In genomic region chr2:177346192-177346591, GRCh38 we compare ENCODE assay signal across 27 cellular contexts.
"Had no signal": no experiment of that assay in that cellular context is flagged by ENCODE, and none has a peak within 500 bp of the region (broad histone marks: within the 10 kb centered on the region; RNA-seq: fewer than 3 reads in every experiment).

No MANE protein-coding gene starts in this region.

- H3K4me3 Mint-ChIP-seq: stimulated activated effector memory CD8-positive, alpha-beta T cell treated with anti-CD3 and anti-CD28 coated beads, Interleukin-12 subunit alpha, Interleukin-12 subunit beta, amount 100 ng/mL, for 72 hours; stimulated activated memory B cell treated with anti-CD40 and anti-IgM and Interleukin-4, amounts not matched to agents 10 μg/mL and 1 μg/mL and 100 μg/mL, for 72 hours; stimulated activated naive B cell treated with anti-CD40 and anti-IgM and Interleukin-4, amounts not matched to agents 10 μg/mL and 1 μg/mL and 100 μg/mL, for 72 hours; stimulated activated naive CD8-positive, alpha-beta T cell treated with anti-CD3 and anti-CD28 coated beads, Interleukin-15, amount 100 ng/mL, for 72 hours; type B pancreatic cell had no signal

- H3K36me3 ChIP-seq: stomach, suprapubic skin, thoracic aorta, thyroid gland, tibial artery, tibial nerve, transverse colon, upper lobe of left lung, upper lobe of right lung, uterus, vagina had no signal

- H3K27me3 ChIP-seq: stomach, suprapubic skin, testis, thyroid gland, tibial artery, tibial nerve, transverse colon, upper lobe of left lung, upper lobe of right lung, uterus, vagina had no signal

- H3K4me1 ChIP-seq: stomach, suprapubic skin, tibial artery, transverse colon, upper lobe of left lung, uterus, vagina had no signal

- DNase-seq: stimulated activated CD4-positive, alpha-beta T cell treated with anti-CD3 and anti-CD28 coated beads, Interleukin-2, amount 100 ng/mL, for 24 hours; stimulated activated CD4-positive, alpha-beta T cell treated with anti-CD3 and anti-CD28 coated beads, Interleukin-2, amount 100 ng/mL, for 48 hours; stimulated activated CD4-positive, alpha-beta T cell treated with anti-CD3 and anti-CD28 coated beads, Interleukin-4, amount 100 ng/mL, for 1 hour; stimulated activated CD4-positive, alpha-beta T cell treated with anti-CD3 and anti-CD28 coated beads, Interleukin-4, amount 100 ng/mL, for 24 hours; stimulated activated CD4-positive, alpha-beta T cell treated with anti-CD3 and anti-CD28 coated beads, Interleukin-4, amount 100 ng/mL, for 4 hours; stimulated activated CD8-positive, alpha-beta memory T cell treated with anti-CD3 and anti-CD28 coated beads, Interleukin-4, amount 100 ng/mL, for 48 hours; stimulated activated naive B cell treated with anti-CD40 and anti-IgM and Interleukin-4, amounts not matched to agents 10 μg/mL and 1 μg/mL and 100 μg/mL, for 72 hours; stimulated activated naive CD4-positive, alpha-beta T cell; stimulated activated naive CD4-positive, alpha-beta T cell treated with Interleukin-2 at 50 U/mL for 16 hours; stimulated activated naive CD8-positive, alpha-beta T cell treated with anti-CD3 and anti-CD28 coated beads, Interleukin-15, amount 100 ng/mL, for 72 hours; stomach; substantia nigra; testis; thyroid gland; tibial artery; transverse colon; upper lobe of left lung; upper lobe of right lung; uterus had no signal

- ATAC-seq: stimulated activated effector memory CD8-positive, alpha-beta T cell treated with anti-CD3 and anti-CD28 coated beads, Interleukin-12 subunit alpha, Interleukin-12 subunit beta, amount 100 ng/mL, for 72 hours; stimulated activated memory B cell treated with anti-CD40 and anti-IgM and Interleukin-4, amounts not matched to agents 10 μg/mL and 1 μg/mL and 100 μg/mL, for 72 hours; stimulated activated naive B cell treated with anti-CD40 and anti-IgM and Interleukin-4, amounts not matched to agents 10 μg/mL and 1 μg/mL and 100 μg/mL, for 72 hours; stimulated activated naive CD8-positive, alpha-beta T cell treated with anti-CD3 and anti-CD28 coated beads, Interleukin-15, amount 100 ng/mL, for 72 hours; upper lobe of right lung had no signal

- FAIRE-seq: urothelium cell line had no signal

- H3K36me3 Mint-ChIP-seq: stimulated activated effector memory CD8-positive, alpha-beta T cell treated with anti-CD3 and anti-CD28 coated beads, Interleukin-12 subunit alpha, Interleukin-12 subunit beta, amount 100 ng/mL, for 72 hours; stimulated activated memory B cell treated with anti-CD40 and anti-IgM and Interleukin-4, amounts not matched to agents 10 μg/mL and 1 μg/mL and 100 μg/mL, for 72 hours; stimulated activated naive B cell treated with anti-CD40 and anti-IgM and Interleukin-4, amounts not matched to agents 10 μg/mL and 1 μg/mL and 100 μg/mL, for 72 hours; type B pancreatic cell had no signal

- H3K4me1 Mint-ChIP-seq: stimulated activated effector memory CD8-positive, alpha-beta T cell treated with anti-CD3 and anti-CD28 coated beads, Interleukin-12 subunit alpha, Interleukin-12 subunit beta, amount 100 ng/mL, for 72 hours; stimulated activated memory B cell treated with anti-CD40 and anti-IgM and Interleukin-4, amounts not matched to agents 10 μg/mL and 1 μg/mL and 100 μg/mL, for 72 hours; stimulated activated naive B cell treated with anti-CD40 and anti-IgM and Interleukin-4, amounts not matched to agents 10 μg/mL and 1 μg/mL and 100 μg/mL, for 72 hours; stimulated activated naive CD8-positive, alpha-beta T cell treated with anti-CD3 and anti-CD28 coated beads, Interleukin-15, amount 100 ng/mL, for 72 hours had no signal

- H3K9me3 Mint-ChIP-seq: stimulated activated effector memory CD8-positive, alpha-beta T cell treated with anti-CD3 and anti-CD28 coated beads, Interleukin-12 subunit alpha, Interleukin-12 subunit beta, amount 100 ng/mL, for 72 hours; stimulated activated memory B cell treated with anti-CD40 and anti-IgM and Interleukin-4, amounts not matched to agents 10 μg/mL and 1 μg/mL and 100 μg/mL, for 72 hours; stimulated activated naive B cell treated with anti-CD40 and anti-IgM and Interleukin-4, amounts not matched to agents 10 μg/mL and 1 μg/mL and 100 μg/mL, for 72 hours; stimulated activated naive CD8-positive, alpha-beta T cell treated with anti-CD3 and anti-CD28 coated beads, Interleukin-15, amount 100 ng/mL, for 72 hours; type B pancreatic cell had no signal

- H3K27ac Mint-ChIP-seq: stimulated activated effector memory CD8-positive, alpha-beta T cell treated with anti-CD3 and anti-CD28 coated beads, Interleukin-12 subunit alpha, Interleukin-12 subunit beta, amount 100 ng/mL, for 72 hours; stimulated activated memory B cell treated with anti-CD40 and anti-IgM and Interleukin-4, amounts not matched to agents 10 μg/mL and 1 μg/mL and 100 μg/mL, for 72 hours; stimulated activated naive B cell treated with anti-CD40 and anti-IgM and Interleukin-4, amounts not matched to agents 10 μg/mL and 1 μg/mL and 100 μg/mL, for 72 hours; stimulated activated naive CD8-positive, alpha-beta T cell treated with anti-CD3 and anti-CD28 coated beads, Interleukin-15, amount 100 ng/mL, for 72 hours; type B pancreatic cell had no signal

- H3K9me3 ChIP-seq: stomach, suprapubic skin, testis, thoracic aorta, thyroid gland, tibial artery, tibial nerve, transverse colon, upper lobe of left lung, upper lobe of right lung, uterus, vagina had no signal

- H3K27ac ChIP-seq: stomach, suprapubic skin, testis, thoracic aorta, thyroid gland, tibial artery, tibial nerve, transverse colon, upper lobe of left lung, upper lobe of right lung, uterus, vagina had no signal

- H3K4me3 ChIP-seq: stomach, suprapubic skin, testis, thoracic aorta, thyroid gland, tibial artery, tibial nerve, transverse colon, upper lobe of left lung, upper lobe of right lung, uterus, vagina had no signal

- H3K27me3 Mint-ChIP-seq: stimulated activated memory B cell treated with anti-CD40 and anti-IgM and Interleukin-4, amounts not matched to agents 10 μg/mL and 1 μg/mL and 100 μg/mL, for 72 hours; stimulated activated naive B cell treated with anti-CD40 and anti-IgM and Interleukin-4, amounts not matched to agents 10 μg/mL and 1 μg/mL and 100 μg/mL, for 72 hours; stimulated activated naive CD8-positive, alpha-beta T cell treated with anti-CD3 and anti-CD28 coated beads, Interleukin-15, amount 100 ng/mL, for 72 hours; type B pancreatic cell had no signal
